8 cellular contexts compared by ENCODE assay signal in genomic region chr4:70297581-70297980, GRCh38. TPM values are rescaled to one million over a fixed set of nuclear protein-coding genes. Genes with fewer than 3 reads are reported as not detected.
"Had no signal": no experiment of that assay in that cellular context is flagged by ENCODE, and none has a peak within 500 bp of the region (broad histone marks: within the 10 kb centered on the region; RNA-seq: fewer than 3 reads in every experiment).

No MANE protein-coding gene starts in this region.

- DNase-seq: H9, HCEC 1CT had no signal

- H3K27me3 Mint-ChIP-seq: IgD-negative memory B cell had no signal

- H3K27ac Mint-ChIP-seq: GM23338, H9, IgD-negative memory B cell had no signal

- ATAC-seq: GM23338, HepG2 had no signal

- H3K4me1 Mint-ChIP-seq: GM23338, IgD-negative memory B cell had no signal

- H3K27ac ChIP-seq: HL-60 had no signal

- H3K4me3 Mint-ChIP-seq: GM23338, H9 had no signal

- H3K36me3 Mint-ChIP-seq: IgD-negative memory B cell had no signal

- H3K4me2 ChIP-seq: GM23338 had no signal

- H3K4me3 ChIP-seq: GM23338 had no signal

- H3K9me3 Mint-ChIP-seq: GM23338, H9, IgD-negative memory B cell had no signal

- H2AFZ ChIP-seq: GM23338 had no signal

RNA-seq across cellular contexts. Expression of gene CABS1, which starts 37.2 kb away (rescaled TPM):
- total RNA-seq: GM23338, H1, HepG2, HT1080 had no signal

RNA-seq across cellular contexts. Expression of gene CSN3, which starts 55.2 kb away (rescaled TPM):
- total RNA-seq: GM23338, H1, H9, HepG2, HT1080 had no signal
